ENCODE assay signal across 23 cellular contexts in genomic region chr7:25527665-25528064, GRCh38.
"Had no signal": no experiment of that assay in that cellular context is flagged by ENCODE, and none has a peak within 500 bp of the region (broad histone marks: within the 10 kb centered on the region; RNA-seq: fewer than 3 reads in every experiment).

No MANE protein-coding gene starts in this region.

- H3K4me1 ChIP-seq: adrenal gland, Peyer's patch, SJCRH30 had no signal

- DNase-seq: activated CD4-positive, alpha-beta T cell treated with anti-CD3 and anti-CD28 coated beads for 4 hours; activated CD8-positive, alpha-beta memory T cell treated with anti-CD3 and anti-CD28 coated beads, Interleukin-2, amount 50 U/mL, for 48 hours; activated CD8-positive, alpha-beta T cell treated with anti-CD3 and anti-CD28 coated beads, Interleukin-2, amount 10 ng/mL, durations not matched to agents 7 days and 5 days; activated naive CD4-positive, alpha-beta T cell treated with anti-CD3 and anti-CD28 coated beads, Interleukin-2, amount 50 U/mL, for 16 hours; activated naive CD8-positive, alpha-beta T cell treated with anti-CD3 and anti-CD28 coated beads, Interleukin-2, amount 10 ng/mL, durations not matched to agents 7 days and 5 days; activated T-cell treated with anti-CD3 and anti-CD28 coated beads, Interleukin-2, amount 50 U/mL, for 1 hour; adrenal gland; anterior cingulate cortex; cerebellar nuclear complex; MV-4-11; NCI-H1105 treated with DMSO at 0.1 percent for 48 hours; NCI-H1694 treated with DMSO at 0.1 percent for 48 hours; NCI-H2081 treated with DMSO at 0.1 percent for 48 hours; NCI-H526 treated with DMSO at 0.1 percent for 48 hours; NCI-H82; Peyer's patch; Right ventricle myocardium superior; SJCRH30; SK-N-SH; T-helper 1 cell; WERI-Rb-1 had no signal

- H3K9me3 ChIP-seq: adrenal gland, Peyer's patch, SJCRH30, SK-N-SH had no signal

- ATAC-seq: activated CD8-positive, alpha-beta T cell treated with anti-CD3 and anti-CD28 coated beads, Interleukin-2, amount 10 ng/mL, durations not matched to agents 7 days and 5 days had no signal

- H3K27me3 ChIP-seq: adrenal gland, Peyer's patch had no signal

- H3K36me3 ChIP-seq: adrenal gland, Peyer's patch, SJCRH30, WERI-Rb-1 had no signal

- H3K27ac ChIP-seq: adrenal gland, KMS-11, Peyer's patch, RWPE1, SJCRH30, WERI-Rb-1 had no signal

- H3K4me3 ChIP-seq: adrenal gland, Peyer's patch, SJCRH30 had no signal
